ENCODE assay signal across 9 cellular contexts in genomic region chr1:39671433-39671792, GRCh38. TPM values are rescaled to one million over a fixed set of nuclear protein-coding genes. Genes with fewer than 3 reads are reported as not detected.
DNase-seq lines count a peak whose midpoint lies in the region; ATAC-seq and TF ChIP-seq lines count a peak whose summit lies in the region.
"Had no signal": no experiment of that assay in that cellular context is flagged by ENCODE, and none has a peak within 500 bp of the region (broad histone marks: within the 10 kb centered on the region; RNA-seq: fewer than 3 reads in every experiment).

No MANE protein-coding gene starts in this region.

- H3K27me3 ChIP-seq in iPS-20b (ENCODE audit: insufficient read depth, low read length) (peaks cover 97% of the 10 kb centered on the region), stomach (peaks cover 0 to 66% (median 20%) of the 10 kb centered on the region in 3 donors)

- intact Hi-C loops in stomach (cut with DNase I; ENCODE audit: low total_unique reads) = no loop called here

- H3K4me3 ChIP-seq in iPS-20b (ENCODE audit: low read length) (peak overlapping the region; percentile 68; the same call in 1 of the 2 replicates), stomach (peak overlapping the region; percentile 45 to 62 (median 52))

- WGBS in stomach, 5 donors = 0 to 10% (median 2%) methylated on average over 3 to 26 of the region's 26 CpGs

- no peak for TF ChIP-seq CTCF in stomach (IDR thresholded peaks at IDR 0.05)

- H3K9ac ChIP-seq in iPS-20b (ENCODE audit: low read depth, low read length) = no peak overlapping the region

- H3K27ac ChIP-seq in iPS-20b (ENCODE audit: low read length) (no peak overlapping the region), stomach (peak overlapping the region in 2 of 5 donors; percentile 8 to 56)

- peak; percentile 28 for DNase-seq in DMS79 treated with DMSO at 0.1 percent for 48 hours (lab: John Stamatoyannopoulos, UW)
- DNase-seq in DMS79 (lab: John Stamatoyannopoulos, UW) = no peak
- peak in 45 of 58 donors; percentile 17 to 76 (median 44) for DNase-seq in anterior cingulate cortex (lab: John Stamatoyannopoulos, UW)
- DNase-seq in stomach = no peak
- no peak for DNase-seq in 8988T
- DNase-seq in superior temporal gyrus (ENCODE audit: extremely low spot score) = no peak
- DNase-seq: ACHN had no signal

- no peaks in the 10 kb centered on the region for H3K9me3 ChIP-seq in iPS-20b (ENCODE audit: insufficient read depth, low read depth, low read length)
- no peaks in the 10 kb centered on the region for H3K9me3 ChIP-seq in stomach

- no peak for TF ChIP-seq POLR2A in stomach (IDR thresholded peaks at IDR 0.05)

- H3K36me3 ChIP-seq in iPS-20b (ENCODE audit: insufficient read depth, low read depth, low read length) (no peaks in the 10 kb centered on the region), stomach (no peaks in the 10 kb centered on the region)

- ATAC-seq in HG02970 (IDR thresholded peaks at IDR 0.05; ENCODE audit: low FRiP score, unreplicated experiment) = no peak

- TF ChIP-seq EP300 in stomach (IDR thresholded peaks at IDR 0.05) = no peak

- H3K4me1 ChIP-seq in iPS-20b (ENCODE audit: insufficient read depth, low read length) (peaks cover 3% of the 10 kb centered on the region; the same call in 1 of the 2 replicates), stomach (peaks cover 14 to 20% (median 17%) of the 10 kb centered on the region in 4 donors)

RNA-seq across cellular contexts. Expression of gene NT5C1A, which starts 0.5 kb away (rescaled TPM):
- total RNA-seq in stomach = under 1 TPM in 1 of 5 donors, not detected in 4; 0.92 TPM
- polyA plus RNA-seq in stomach = under 1 TPM in 1 of 3 donors, not detected in 2; 0.76 TPM

RNA-seq across cellular contexts. Expression of gene HPCAL4, which starts 19.8 kb away (rescaled TPM):
- total RNA-seq in stomach = 1 to 10 TPM in 1 of 5 donors, under 1 TPM in 1, not detected in 3; 0.14 to 1.5 TPM
- polyA plus RNA-seq in stomach = under 1 TPM; 0.06 to 0.15 (median 0.15) TPM

RNA-seq across cellular contexts. Expression of gene HEYL, which starts 32.0 kb away (rescaled TPM):
- 1 to 10 TPM in 2 of 5 donors, under 1 TPM in 2, not detected in 1; 0.45 to 4.8 (median 2.2) TPM for total RNA-seq in stomach
- polyA plus RNA-seq in stomach = 1 to 10 TPM; 1.0 to 6.0 (median 3.4) TPM

Comparison
In these comparisons a context has a peak if more than half of its experiments do, and no peak if none do; other contexts are left out.
1. DNase-seq: peak in DMS79 treated with DMSO at 0.1 percent for 48 hours (single experiment) and anterior cingulate cortex (45 of 58); none in DMS79 (single experiment), stomach (single experiment), 8988T (single experiment) and superior temporal gyrus (single experiment).